In genomic region chr5:3596261-3596825, GRCh38 we compare ENCODE assay signal across 12 cellular contexts. TPM values are rescaled to one million over a fixed set of nuclear protein-coding genes. Genes with fewer than 3 reads are reported as not detected.
DNase-seq lines count a peak whose midpoint lies in the region; ATAC-seq and TF ChIP-seq lines count a peak whose summit lies in the region.
"Had no signal": no experiment of that assay in that cellular context is flagged by ENCODE, and none has a peak within 500 bp of the region (broad histone marks: within the 10 kb centered on the region; RNA-seq: fewer than 3 reads in every experiment).

No MANE protein-coding gene starts in this region.

- ATAC-seq in GM19452 (IDR thresholded peaks at IDR 0.05; ENCODE audit: unreplicated experiment), result no peak
- ATAC-seq: activated CD8-positive, alpha-beta T cell treated with anti-CD3 and anti-CD28 coated beads for 36 hours; activated naive CD8-positive, alpha-beta T cell treated with anti-CD3 and anti-CD28 coated beads, Interleukin-2, amount 50 U/mL, for 24 hours had no signal

- CTCF ChIA-PET in BJ (lab: Yijun Ruan, JAX) (no interaction called here), PC-9 (lab: Charles Lee) (no interaction called here)

- no peaks in the 10 kb centered on the region for H3F3A ChIP-seq in PC-9 (ENCODE audit: insufficient read depth, low read depth)

- H3K4me3 Mint-ChIP-seq in endodermal cell (peak overlapping the region; percentile 59), nephron (peak overlapping the region; percentile 81 to 88 (median 82))
- H3K4me3 Mint-ChIP-seq: activated CD8-positive, alpha-beta T cell treated with anti-CD3 and anti-CD28 coated beads for 36 hours; activated naive CD8-positive, alpha-beta T cell treated with anti-CD3 and anti-CD28 coated beads, Interleukin-2, amount 50 U/mL, for 24 hours had no signal

- no TSS peak for BruUV-seq in PC-9 (replicated peaks; lab: Mats Ljungman, UMichigan)

- intact Hi-C loops in PC-9 (cut with micrococcal nuclease; ENCODE audit: unreplicated experiment), result no loop called here

- H3K4me1 ChIP-seq in HUES64 (ENCODE audit: insufficient read depth, low read length), result peaks cover 32% of the 10 kb centered on the region
- H3K4me1 ChIP-seq in endodermal cell (ENCODE audit: control insufficient read depth, insufficient read depth, low read length), result peaks cover 6% of the 10 kb centered on the region
- no peaks in the 10 kb centered on the region for H3K4me1 ChIP-seq in PC-9 (replicated peaks; ENCODE audit: insufficient read depth)

- H3K36me3 ChIP-seq in BJ (ENCODE audit: control insufficient read depth, insufficient read depth, low read length) (no peaks in the 10 kb centered on the region), HUES64 (ENCODE audit: insufficient read depth, low read length) (no peaks in the 10 kb centered on the region), endodermal cell (ENCODE audit: control insufficient read depth, insufficient read depth, low read length) (no peaks in the 10 kb centered on the region), PC-9 (ENCODE audit: low read depth) (no peaks in the 10 kb centered on the region)

- H3K27ac Mint-ChIP-seq in endodermal cell, result no peak overlapping the region
- peak overlapping the region in 1 of 3 experiments; percentile 99 for H3K27ac Mint-ChIP-seq in nephron
- H3K27ac Mint-ChIP-seq: activated CD8-positive, alpha-beta T cell treated with anti-CD3 and anti-CD28 coated beads for 36 hours; activated naive CD8-positive, alpha-beta T cell treated with anti-CD3 and anti-CD28 coated beads, Interleukin-2, amount 50 U/mL, for 24 hours had no signal

- H3K27me3 Mint-ChIP-seq in endodermal cell (ENCODE audit: insufficient read depth) (peaks cover 93% of the 10 kb centered on the region), nephron (ENCODE audit: low read depth) (peaks cover 92% of the 10 kb centered on the region)

- POLR2A ChIA-PET in BJ (lab: Charles Lee) (no interaction called here), PC-9 (lab: Charles Lee; ENCODE audit: unreplicated experiment) (no interaction called here)

- no peaks in the 10 kb centered on the region for H3K36me3 Mint-ChIP-seq in endodermal cell (ENCODE audit: low read depth)
- H3K36me3 Mint-ChIP-seq in nephron (ENCODE audit: low read depth), result peaks cover 16% of the 10 kb centered on the region

- H3K4me3 ChIP-seq in BJ (ENCODE audit: low read depth, low read length), result peak overlapping the region; percentile 41
- peak overlapping the region; percentile 52 for H3K4me3 ChIP-seq in HUES64 (ENCODE audit: low read length)
- H3K4me3 ChIP-seq in endodermal cell (ENCODE audit: low read length), result peak overlapping the region; percentile 70
- H3K4me3 ChIP-seq in PC-9, result no peak overlapping the region

- H2AFZ ChIP-seq in PC-9, result no peak overlapping the region

- no peak for DNase-seq in BJ (ENCODE audit: low read depth)
- peak; percentile 78 for DNase-seq in endodermal cell
- DNase-seq in amygdala (lab: John Stamatoyannopoulos, UW), result no peak
- no peak for DNase-seq in NCI-H510A (lab: John Stamatoyannopoulos, UW)
- DNase-seq in PC-9, result no peak
- DNase-seq: activated CD8-positive, alpha-beta T cell treated with anti-CD3 and anti-CD28 coated beads for 36 hours; activated naive CD8-positive, alpha-beta T cell treated with anti-CD3 and anti-CD28 coated beads, Interleukin-2, amount 50 U/mL, for 24 hours; SW 1271 had no signal

- no peaks in the 10 kb centered on the region for H4K20me1 ChIP-seq in PC-9 (ENCODE audit: insufficient read depth)

- H3K79me2 ChIP-seq in PC-9 (ENCODE audit: low read depth), result no peaks in the 10 kb centered on the region

- H3K27me3 ChIP-seq in BJ (ENCODE audit: control insufficient read depth, insufficient read depth, low read length) (no peaks in the 10 kb centered on the region), HUES64 (ENCODE audit: insufficient read depth, low read length) (peaks cover 94% of the 10 kb centered on the region), endodermal cell (ENCODE audit: control insufficient read depth, insufficient read depth, low read length, poor library complexity, severe bottlenecking) (peaks cover 94% of the 10 kb centered on the region), PC-9 (ENCODE audit: insufficient read depth, low read depth) (peaks cover 5% of the 10 kb centered on the region; the same call in 1 of the 2 replicates)

- no peaks in the 10 kb centered on the region for H3K9me2 ChIP-seq in PC-9 (ENCODE audit: insufficient read depth)

- under 1% methylated on average over 63 of the region's 63 CpGs for WGBS in HUES64
- WGBS in endodermal cell (ENCODE audit: insufficient coverage in 1 of 2, insufficient read length in 1 of 2), 2 experiments, result 1 to 2% methylated on average over 29 to 63 of the region's 63 CpGs

- peak overlapping the region; percentile 18; the same call in 1 of the 2 replicates for H3K9ac ChIP-seq in HUES64 (ENCODE audit: low read depth, low read length)
- peak overlapping the region; percentile 20 for H3K9ac ChIP-seq in endodermal cell (ENCODE audit: extremely low read depth, low read length, poor library complexity, severe bottlenecking)

- no peaks in the 10 kb centered on the region for H3K9me3 Mint-ChIP-seq in endodermal cell
- H3K9me3 Mint-ChIP-seq in nephron, result no peaks in the 10 kb centered on the region
- H3K9me3 Mint-ChIP-seq: activated naive CD8-positive, alpha-beta T cell treated with anti-CD3 and anti-CD28 coated beads, Interleukin-2, amount 50 U/mL, for 24 hours had no signal

- no peak overlapping the region for H3K4me2 ChIP-seq in PC-9

- TF ChIP-seq CTCF in BJ (IDR thresholded peaks at IDR 0.05; ENCODE audit: insufficient read depth, low read depth, low read length), result no peak
- no peak for TF ChIP-seq CTCF in endodermal cell (conservative IDR thresholded peaks at IDR 0.05)
- TF ChIP-seq CTCF in nephron (IDR thresholded peaks at IDR 0.05; ENCODE audit: unreplicated experiment in 3 of 3), result no peak
- no peak for TF ChIP-seq CTCF in PC-9 (conservative IDR thresholded peaks at IDR 0.05)

- H3K9me3 ChIP-seq in HUES64 (ENCODE audit: insufficient read depth, low read depth, low read length), result no peaks in the 10 kb centered on the region
- no peaks in the 10 kb centered on the region for H3K9me3 ChIP-seq in endodermal cell (ENCODE audit: control insufficient read depth, low read length)
- H3K9me3 ChIP-seq in PC-9 (ENCODE audit: insufficient read depth, low read depth), result 0 out of 2 replicates have a peak, but pooled peaks cover 2% of the 10 kb centered on the region

- H3K27ac ChIP-seq in HUES64 (ENCODE audit: low read depth, low read length) (no peak overlapping the region), endodermal cell (ENCODE audit: low read depth, low read length) (no peak overlapping the region), PC-9 (no peak overlapping the region)
- H3K27ac ChIP-seq: C4-2B had no signal

- H3K4me1 Mint-ChIP-seq in endodermal cell, result peaks cover 28% of the 10 kb centered on the region
- H3K4me1 Mint-ChIP-seq in nephron, result peaks cover 21% of the 10 kb centered on the region

RNA-seq across cellular contexts. Expression of gene IRX1, which starts 0.7 kb away (rescaled TPM):
- 0.15 and 0.33 TPM in 2 replicates for polyA plus RNA-seq in BJ (2011; rRNA removed)
- 0.24 TPM in 1 of 2 replicates, not detected in the other for polyA minus RNA-seq in BJ (2011; rRNA and poly(A)+ RNA removed)
- polyA plus RNA-seq in HUES64 (2013, experiment 1 of 2), result 12.9 TPM
- 18.8 TPM for polyA plus RNA-seq in HUES64 (2013, experiment 2 of 2)
- total RNA-seq in endodermal cell, result 1 to 10 TPM; 1.9 to 7.6 TPM
- polyA plus RNA-seq in endodermal cell (2013, experiment 1 of 2), result 50.3 TPM
- polyA plus RNA-seq in endodermal cell (2013, experiment 2 of 2), result 45.6 TPM
- total RNA-seq in PC-9 (2021), result not detected in 2 replicates
- total RNA-seq: activated CD8-positive, alpha-beta T cell treated with anti-CD3 and anti-CD28 coated beads for 36 hours had no signal
